17 cellular contexts compared by ENCODE assay signal in the genomic region with DNA sequence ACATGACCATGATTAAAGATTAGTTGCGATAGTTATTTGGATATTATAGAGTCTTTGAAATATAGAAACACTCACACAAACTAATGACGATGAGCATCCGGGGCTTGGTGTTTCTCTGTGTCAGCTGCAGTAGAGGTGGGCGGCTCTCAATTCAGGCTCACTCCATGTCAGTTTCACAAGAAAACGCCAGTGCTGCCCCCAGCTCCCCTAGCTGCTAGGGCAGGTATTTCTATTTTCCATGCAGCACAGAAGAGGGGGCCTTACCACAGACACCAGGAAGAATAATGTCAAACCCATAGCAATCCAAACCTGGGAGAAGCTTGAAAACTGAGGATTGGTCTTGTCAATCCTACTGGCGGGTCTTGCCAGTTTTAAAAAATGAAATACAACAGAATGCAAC.
A peak's percentile ranks its signal among the peaks of the same experiment; 100 is the strongest.
DNase-seq lines count a peak whose midpoint lies in the region; ATAC-seq and TF ChIP-seq lines count a peak whose summit lies in the region.
"Had no signal": no experiment of that assay in that cellular context is flagged by ENCODE, and none has a peak within 500 bp of the region (broad histone marks: within the 10 kb centered on the region; RNA-seq: fewer than 3 reads in every experiment).

No MANE protein-coding gene starts in this region.

- H4K20me1 ChIP-seq in OCI-LY1 (ENCODE audit: insufficient read depth, low read length), result no peaks in the 10 kb centered on the region

- H3K27ac ChIP-seq in OCI-LY1 (ENCODE audit: low read depth, low read length, poor library complexity, severe bottlenecking), result no peak overlapping the region
- H3K27ac ChIP-seq: spleen, thoracic aorta had no signal

- no peaks in the 10 kb centered on the region for H3K79me2 ChIP-seq in OCI-LY1 (ENCODE audit: insufficient read depth, low read length)

- peak; percentile 39 for DNase-seq in NCI-H82 (lab: John Stamatoyannopoulos, UW)
- DNase-seq in NCI-H82 treated with DMSO at 0.1 percent for 48 hours (lab: John Stamatoyannopoulos, UW; ENCODE audit: unreplicated experiment), result no peak
- no peak for DNase-seq in fibroblast of pulmonary artery (ENCODE audit: low read depth)
- no peak for DNase-seq in type B pancreatic cell (ENCODE audit: extremely low spot score, unreplicated experiment)
- DNase-seq in GDM1 (lab: John Stamatoyannopoulos, UW), result no peak
- DNase-seq in activated naive CD4-positive, alpha-beta T cell (lab: John Stamatoyannopoulos, UW), result no peak
- DNase-seq: 8988T; activated CD4-positive, alpha-beta T cell treated with anti-CD3 and anti-CD28 coated beads for 4 hours; activated gamma-delta T cell; Calu3; hypothalamus; occipital lobe; spleen had no signal

- no peaks in the 10 kb centered on the region for H3K36me3 ChIP-seq in OCI-LY1 (ENCODE audit: insufficient read depth, low read length)
- H3K36me3 ChIP-seq: spleen, thoracic aorta had no signal

- H3K9me3 Mint-ChIP-seq in type B pancreatic cell, result peaks cover 10% of the 10 kb centered on the region

- no peaks in the 10 kb centered on the region for H3K4me1 Mint-ChIP-seq in type B pancreatic cell (ENCODE audit: unreplicated experiment)
- H3K4me1 Mint-ChIP-seq: brain had no signal

- no peak overlapping the region for H3K4me3 ChIP-seq in OCI-LY1 (ENCODE audit: low read depth, low read length, poor library complexity, severe bottlenecking)
- no peak overlapping the region for H3K4me3 ChIP-seq in fibroblast of pulmonary artery (replicated peaks; ENCODE audit: low read depth, low read length)
- H3K4me3 ChIP-seq: spleen, thoracic aorta had no signal

- ATAC-seq in HG03342 (IDR thresholded peaks at IDR 0.05; ENCODE audit: unreplicated experiment), result no peak

- H3K27me3 Mint-ChIP-seq in type B pancreatic cell, result no peaks in the 10 kb centered on the region

- H3K27me3 ChIP-seq in OCI-LY1 (ENCODE audit: insufficient read depth, low read length), result no peaks in the 10 kb centered on the region
- H3K27me3 ChIP-seq: spleen had no signal

- no peaks in the 10 kb centered on the region for H3F3A ChIP-seq in OCI-LY1 (ENCODE audit: insufficient read depth, low read length)

- H3K9ac ChIP-seq in OCI-LY1 (ENCODE audit: low read length), result no peak overlapping the region

- H3K27ac Mint-ChIP-seq in type B pancreatic cell, result no peak overlapping the region
- H3K27ac Mint-ChIP-seq: brain had no signal

- H3K4me1 ChIP-seq in OCI-LY1 (ENCODE audit: insufficient read depth, low read length, severe bottlenecking), result no peaks in the 10 kb centered on the region
- H3K4me1 ChIP-seq: spleen had no signal

- H3K36me3 Mint-ChIP-seq in type B pancreatic cell, result no peaks in the 10 kb centered on the region
- H3K36me3 Mint-ChIP-seq: brain had no signal

- H3K4me3 Mint-ChIP-seq in type B pancreatic cell, result no peak overlapping the region
- H3K4me3 Mint-ChIP-seq: brain had no signal

- TF ChIP-seq CTCF in OCI-LY1 (IDR thresholded peaks at IDR 0.05; ENCODE audit: low read length) (peak; percentile 49; the same call in 1 of the 2 replicates), fibroblast of pulmonary artery (IDR thresholded peaks at IDR 0.05; ENCODE audit: low read length, missing control alignments) (peak; percentile 15), type B pancreatic cell (conservative IDR thresholded peaks at IDR 0.05) (peak; percentile 53)

- H2AFZ ChIP-seq in OCI-LY1 (ENCODE audit: low read length), result no peak overlapping the region

- no peaks in the 10 kb centered on the region for H3K9me3 ChIP-seq in OCI-LY1 (ENCODE audit: low read length)
- H3K9me3 ChIP-seq: spleen, thoracic aorta had no signal

- no peaks in the 10 kb centered on the region for H3K9me2 ChIP-seq in OCI-LY1 (ENCODE audit: low read depth, low read length)

- no peak overlapping the region for H3K4me2 ChIP-seq in OCI-LY1 (ENCODE audit: low read length)
